In genomic region chr10:1050145-1050544, GRCh38 we compare ENCODE assay signal across 8 cellular contexts. TPM values are rescaled to one million over a fixed set of nuclear protein-coding genes. Genes with fewer than 3 reads are reported as not detected.
DNase-seq lines count a peak whose midpoint lies in the region; ATAC-seq, FAIRE-seq and TF ChIP-seq lines count a peak whose summit lies in the region.

No MANE protein-coding gene starts in this region.

- ATAC-seq in Right ventricle myocardium superior (ENCODE audit: poor library complexity) (no peak), esophagus mucosa (no peak)

- peaks cover 70% of the 10 kb centered on the region for H3K4me1 Mint-ChIP-seq in activated naive CD4-positive, alpha-beta T cell treated with anti-CD3 and anti-CD28 coated beads, Interleukin-2, amount 10 ng/mL, durations not matched to agents 7 days and 5 days

- peaks cover 54% of the 10 kb centered on the region for H3K36me3 Mint-ChIP-seq in activated naive CD4-positive, alpha-beta T cell treated with anti-CD3 and anti-CD28 coated beads, Interleukin-2, amount 10 ng/mL, durations not matched to agents 7 days and 5 days

- DNase-seq in left ventricle myocardium inferior, result no peak
- no peak for DNase-seq in Right ventricle myocardium superior
- peak; percentile 46 for DNase-seq in activated naive CD4-positive, alpha-beta T cell treated with anti-CD3 and anti-CD28 coated beads, Interleukin-2, amount 10 ng/mL, durations not matched to agents 7 days and 5 days
- peak; percentile 37 for DNase-seq in testis
- DNase-seq in GM19239 (ENCODE audit: insufficient read length, low spot score), result no peak
- no peak for DNase-seq in activated CD8-positive, alpha-beta memory T cell treated with anti-CD3 and anti-CD28 coated beads for 24 hours

- TF ChIP-seq POLR2A in testis (IDR thresholded peaks at IDR 0.05), result no peak

- intact Hi-C loops in left ventricle myocardium inferior (cut with micrococcal nuclease), result no loop called here
- intact Hi-C loops in Right ventricle myocardium superior (cut with DNase I), result no loop called here
- intact Hi-C loops in testis (cut with DNase I; ENCODE audit: low total_unique reads), result no loop called here

- 30 to 31% methylated on average over 5 of the region's 5 CpGs for WGBS in testis, 2 donors

- peak overlapping the region; percentile 97 for H3K4me3 Mint-ChIP-seq in activated naive CD4-positive, alpha-beta T cell treated with anti-CD3 and anti-CD28 coated beads, Interleukin-2, amount 10 ng/mL, durations not matched to agents 7 days and 5 days

- peak overlapping the region; percentile 100 for H3K27ac ChIP-seq in left ventricle myocardium inferior (replicated peaks)
- H3K27ac ChIP-seq in iPS-18a (ENCODE audit: low read length), result no peak overlapping the region
- peak overlapping the region; percentile 99 for H3K27ac ChIP-seq in testis

- H3K9me3 ChIP-seq in left ventricle myocardium inferior (replicated peaks), result no peaks in the 10 kb centered on the region
- no peaks in the 10 kb centered on the region for H3K9me3 ChIP-seq in iPS-18a (ENCODE audit: control insufficient read depth, low read depth, low read length)
- no peaks in the 10 kb centered on the region for H3K9me3 ChIP-seq in testis

- peak overlapping the region; percentile 85 for H3K9ac ChIP-seq in iPS-18a (ENCODE audit: low read length)

- H3K27me3 ChIP-seq in left ventricle myocardium inferior (ENCODE audit: low read depth), result no peaks in the 10 kb centered on the region
- no peaks in the 10 kb centered on the region for H3K27me3 ChIP-seq in iPS-18a (ENCODE audit: control insufficient read depth, insufficient read depth, low read length)
- no peaks in the 10 kb centered on the region for H3K27me3 ChIP-seq in testis

- H3K27me3 Mint-ChIP-seq in activated naive CD4-positive, alpha-beta T cell treated with anti-CD3 and anti-CD28 coated beads, Interleukin-2, amount 10 ng/mL, durations not matched to agents 7 days and 5 days, result peaks cover 4% of the 10 kb centered on the region

- H3K9me3 Mint-ChIP-seq in activated naive CD4-positive, alpha-beta T cell treated with anti-CD3 and anti-CD28 coated beads, Interleukin-2, amount 10 ng/mL, durations not matched to agents 7 days and 5 days, result no peaks in the 10 kb centered on the region

- TF ChIP-seq CTCF in left ventricle myocardium inferior (IDR thresholded peaks at IDR 0.05; ENCODE audit: borderline replicate concordance) (no peak), testis (IDR thresholded peaks at IDR 0.05) (no peak)

- CTCF ChIA-PET in activated naive CD4-positive, alpha-beta T cell treated with anti-CD3 and anti-CD28 coated beads, Interleukin-2, amount 10 ng/mL, durations not matched to agents 7 days and 5 days (lab: Charles Lee), result no interaction called here

- peak overlapping the region; percentile 97 for H3K27ac Mint-ChIP-seq in activated naive CD4-positive, alpha-beta T cell treated with anti-CD3 and anti-CD28 coated beads, Interleukin-2, amount 10 ng/mL, durations not matched to agents 7 days and 5 days

- no peak for FAIRE-seq in GM19239 (lab: Jason Lieb, UNC)

- H3K4me3 ChIP-seq in left ventricle myocardium inferior (peak overlapping the region; percentile 96), iPS-18a (ENCODE audit: low read length) (peak overlapping the region; percentile 99), testis (peak overlapping the region; percentile 73 to 85)

- H3K4me1 ChIP-seq in left ventricle myocardium inferior (peaks cover 78% of the 10 kb centered on the region), iPS-18a (ENCODE audit: control insufficient read depth, low read depth, low read length) (peaks cover 8% of the 10 kb centered on the region), testis (peaks cover 15% of the 10 kb centered on the region)

- H3K36me3 ChIP-seq in left ventricle myocardium inferior, result peaks cover 30% of the 10 kb centered on the region
- peaks cover 30% of the 10 kb centered on the region for H3K36me3 ChIP-seq in iPS-18a (ENCODE audit: control insufficient read depth, low read depth, low read length)
- H3K36me3 ChIP-seq in testis (ENCODE audit: low read depth, missing control alignments), result no peaks in the 10 kb centered on the region

RNA-seq across cellular contexts. Expression of gene IDI1, which starts 1.2 kb away (rescaled TPM):
- total RNA-seq in left ventricle myocardium inferior (15.6 TPM), Right ventricle myocardium superior (13.0 TPM), testis (10 to 100 TPM; 36.9 to 43.7 TPM), esophagus mucosa (39.9 TPM)
- polyA plus RNA-seq in testis (ENCODE audit: insufficient read depth, low read depth, low replicate concordance), result 52.1 TPM

RNA-seq across cellular contexts. Expression of gene WDR37, which starts 6.0 kb away (rescaled TPM):
- 28.2 TPM for total RNA-seq in left ventricle myocardium inferior
- 28.0 TPM for total RNA-seq in Right ventricle myocardium superior
- 10 to 100 TPM; 29.3 to 40.2 TPM for total RNA-seq in testis
- polyA plus RNA-seq in testis (ENCODE audit: insufficient read depth, low read depth, low replicate concordance), result 46.9 TPM
- 12.9 TPM for total RNA-seq in esophagus mucosa

RNA-seq across cellular contexts. Expression of gene IDI2, which starts 24.5 kb away (rescaled TPM):
- total RNA-seq in left ventricle myocardium inferior, result 0.33 TPM
- total RNA-seq in Right ventricle myocardium superior, result 0.16 TPM
- 1 to 10 TPM in 1 of 2 donors, not detected in 1; 1.1 TPM for total RNA-seq in testis
- 0.79 TPM for polyA plus RNA-seq in testis (ENCODE audit: insufficient read depth, low read depth, low replicate concordance)
- not detected for total RNA-seq in esophagus mucosa

Comparison
In these comparisons a context has a peak if more than half of its experiments do, and no peak if none do; other contexts are left out.
1. DNase-seq: peak in activated naive CD4-positive, alpha-beta T cell treated with anti-CD3 and anti-CD28 coated beads, Interleukin-2, amount 10 ng/mL, durations not matched to agents 7 days and 5 days (single experiment) and testis (single experiment); none in left ventricle myocardium inferior (single experiment), Right ventricle myocardium superior (single experiment), GM19239 (single experiment) and activated CD8-positive, alpha-beta memory T cell treated with anti-CD3 and anti-CD28 coated beads for 24 hours (single experiment).
2. Peak in every context shown above with its lines, with median percentiles within 50 percentile points of each other: H3K4me3 ChIP-seq.